In the genomic region with DNA sequence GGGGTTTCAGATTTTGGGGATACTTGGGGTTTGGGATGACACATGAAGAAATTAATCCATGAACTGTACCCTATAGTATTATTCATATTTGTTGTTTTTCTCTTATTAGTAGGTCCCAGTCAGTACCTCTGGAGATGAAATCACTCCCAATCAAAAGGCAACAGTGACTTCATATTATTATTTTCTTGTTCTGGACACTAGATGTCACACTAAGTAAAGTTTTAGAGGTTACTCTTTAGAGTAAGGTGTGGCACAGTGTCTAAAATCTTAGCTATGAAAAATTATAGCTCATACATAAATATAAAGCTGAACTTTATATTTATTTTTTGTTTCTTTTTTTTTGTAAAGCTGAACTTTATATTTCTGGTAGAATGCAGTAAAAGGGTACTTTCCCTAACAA, we compare ENCODE assay signal across 8 cellular contexts. TPM values are rescaled to one million over a fixed set of nuclear protein-coding genes. Genes with fewer than 3 reads are reported as not detected.
DNase-seq lines count a peak whose midpoint lies in the region; ATAC-seq and TF ChIP-seq lines count a peak whose summit lies in the region.

No MANE protein-coding gene starts in this region.

- H3K27ac ChIP-seq in PC-9 (no peak overlapping the region), esophagus muscularis mucosa (replicated peaks in 1 of 4) (no peak overlapping the region)

- intact Hi-C loops in PC-9 (cut with micrococcal nuclease; ENCODE audit: unreplicated experiment) (loop anchor here (1.0 kb wide), 1 partner anchor 233 kb away; no protein-coding TSS in a partner anchor), esophagus muscularis mucosa (cut with DNase I) (loop anchor here (1.0 to 10.0 kb wide), 2 partner anchors 142 to 233 kb away; no protein-coding TSS in a partner anchor)

- H3K9me3 ChIP-seq in PC-9 (ENCODE audit: insufficient read depth, low read depth) (no peaks in the 10 kb centered on the region), esophagus muscularis mucosa (no peaks in the 10 kb centered on the region)

- TF ChIP-seq POLR2A in esophagus muscularis mucosa (IDR thresholded peaks at IDR 0.05; ENCODE audit: low read depth), result no peak

- peak; percentile 77 for DNase-seq in DMS53 treated with DMSO at 0.1 percent for 48 hours (lab: John Stamatoyannopoulos, UW; ENCODE audit: unreplicated experiment)
- peak in 1 of 2 experiments; percentile 43 for DNase-seq in PC-9
- no peak for DNase-seq in esophagus muscularis mucosa (ENCODE audit: extremely low spot score)
- DNase-seq in putamen (ENCODE audit: low spot score), result peak; percentile 39
- no peak for DNase-seq in activated CD8-positive, alpha-beta memory T cell treated with anti-CD3 and anti-CD28 coated beads, Interleukin-2, amount 50 U/mL, for 48 hours
- DNase-seq in stimulated activated CD4-positive, alpha-beta T cell treated with anti-CD3 and anti-CD28 coated beads, Interleukin-4, amount 100 ng/mL, for 4 hours, result no peak
- no peak for DNase-seq in stimulated activated CD8-positive, alpha-beta memory T cell treated with anti-CD3 and anti-CD28 coated beads, Interleukin-4, amount 100 ng/mL, for 48 hours

- no peaks in the 10 kb centered on the region; the same call in 1 of the 2 replicates for H3F3A ChIP-seq in PC-9 (ENCODE audit: insufficient read depth, low read depth)

- ATAC-seq in HG03175 (IDR thresholded peaks at IDR 0.05; ENCODE audit: unreplicated experiment), result peak; percentile 56

- CTCF ChIA-PET in PC-9 (lab: Charles Lee), result interaction anchor here (0.6 to 1.0 kb wide), 6 partner anchors 144 to 834 kb away, joined by 3 to 7 read pairs (median 3); no protein-coding TSS in a partner anchor

- no peak for TF ChIP-seq EP300 in esophagus muscularis mucosa (IDR thresholded peaks at IDR 0.05)

- BruUV-seq in PC-9 (replicated peaks; lab: Mats Ljungman, UMichigan), result no TSS peak

- TF ChIP-seq CTCF in PC-9 (conservative IDR thresholded peaks at IDR 0.05) (peak; percentile 63), esophagus muscularis mucosa (IDR thresholded peaks at IDR 0.05) (peak; percentile 40 to 52 (median 47))

- H3K79me2 ChIP-seq in PC-9 (ENCODE audit: low read depth), result no peaks in the 10 kb centered on the region

- H3K4me2 ChIP-seq in PC-9, result no peak overlapping the region

- 0 out of 2 replicates have a peak, but pooled peaks cover 5% of the 10 kb centered on the region for H3K36me3 ChIP-seq in PC-9 (ENCODE audit: low read depth)
- peaks cover 11 to 44% (median 24%) of the 10 kb centered on the region in 4 donors for H3K36me3 ChIP-seq in esophagus muscularis mucosa

- POLR2A ChIA-PET in PC-9 (lab: Charles Lee; ENCODE audit: unreplicated experiment), result interaction anchor here (0.6 to 0.7 kb wide), 3 partner anchors 12 to 143 kb away, joined by 4 to 8 read pairs (median 7); no protein-coding TSS in a partner anchor

- H3K4me1 ChIP-seq in PC-9 (replicated peaks; ENCODE audit: insufficient read depth), result no peaks in the 10 kb centered on the region
- H3K4me1 ChIP-seq in esophagus muscularis mucosa, result peaks cover 0 to 42% (median 29%) of the 10 kb centered on the region in 4 donors

- H3K9me2 ChIP-seq in PC-9 (ENCODE audit: insufficient read depth), result no peaks in the 10 kb centered on the region

- H3K4me3 ChIP-seq in PC-9 (no peak overlapping the region), esophagus muscularis mucosa (no peak overlapping the region)

- H4K20me1 ChIP-seq in PC-9 (ENCODE audit: insufficient read depth), result no peaks in the 10 kb centered on the region

- H3K27me3 ChIP-seq in PC-9 (ENCODE audit: insufficient read depth, low read depth), result no peaks in the 10 kb centered on the region
- H3K27me3 ChIP-seq in esophagus muscularis mucosa, result no peaks in the 10 kb centered on the region

- H2AFZ ChIP-seq in PC-9, result no peak overlapping the region

RNA-seq across cellular contexts. Expression of a gene that starts 35.1 kb away (rescaled TPM):
- total RNA-seq in PC-9 (2021) (73.7 and 80.4 TPM in 2 replicates), esophagus muscularis mucosa (100 to 1,000 TPM in 3 of 4 donors, 10 to 100 TPM in 1; 88.6 to 145 (median 110) TPM)

RNA-seq across cellular contexts. Expression of a gene that starts 46.1 kb away (rescaled TPM):
- total RNA-seq in PC-9 (2021), result 7.9 and 9.3 TPM in 2 replicates
- 1 to 10 TPM; 1.1 to 1.8 (median 1.7) TPM for total RNA-seq in esophagus muscularis mucosa

Comparison
In these comparisons a context has a peak if more than half of its experiments do, and no peak if none do; other contexts are left out.
1. DNase-seq: peak in DMS53 treated with DMSO at 0.1 percent for 48 hours (single experiment) and putamen (single experiment); none in esophagus muscularis mucosa (single experiment), activated CD8-positive, alpha-beta memory T cell treated with anti-CD3 and anti-CD28 coated beads, Interleukin-2, amount 50 U/mL, for 48 hours (single experiment), stimulated activated CD4-positive, alpha-beta T cell treated with anti-CD3 and anti-CD28 coated beads, Interleukin-4, amount 100 ng/mL, for 4 hours (0 of 2) and stimulated activated CD8-positive, alpha-beta memory T cell treated with anti-CD3 and anti-CD28 coated beads, Interleukin-4, amount 100 ng/mL, for 48 hours (single experiment).